17 cellular contexts compared by ENCODE assay signal in the genomic region with DNA sequence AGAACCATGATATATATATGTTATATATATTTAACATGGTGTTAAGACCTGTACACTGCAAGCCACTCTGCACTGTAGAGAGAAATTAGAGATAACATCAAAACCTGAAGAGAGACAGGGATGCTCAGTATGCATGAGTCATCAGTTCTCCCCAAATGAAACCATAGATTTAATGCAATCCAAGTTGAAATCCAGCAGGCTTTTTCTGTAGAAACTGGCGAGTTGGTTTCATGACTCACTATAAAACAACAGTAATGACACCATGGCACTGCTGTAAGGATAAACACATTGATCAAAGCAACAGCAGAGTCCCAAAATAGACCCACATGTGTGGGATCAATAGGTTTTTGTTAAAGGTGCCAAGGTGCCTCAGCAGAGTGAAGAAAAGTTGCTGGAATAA.
A peak's percentile ranks its signal among the peaks of the same experiment; 100 is the strongest.
DNase-seq lines count a peak whose midpoint lies in the region; ATAC-seq and TF ChIP-seq lines count a peak whose summit lies in the region.
"Had no signal": no experiment of that assay in that cellular context is flagged by ENCODE, and none has a peak within 500 bp of the region (broad histone marks: within the 10 kb centered on the region; RNA-seq: fewer than 3 reads in every experiment).

No MANE protein-coding gene starts in this region.

- H3K4me1 Mint-ChIP-seq in activated naive CD8-positive, alpha-beta T cell treated with anti-CD3 and anti-CD28 coated beads, Interleukin-2, amount 50 U/mL, for 24 hours, result peaks cover 9% of the 10 kb centered on the region
- H3K4me1 Mint-ChIP-seq in activated naive CD8-positive, alpha-beta T cell treated with anti-CD3 and anti-CD28 coated beads for 36 hours, result peaks cover 7% of the 10 kb centered on the region

- H3K4me1 ChIP-seq in fibroblast of lung (ENCODE audit: control insufficient read depth, extremely low read depth, insufficient read depth, low read length), result no peaks in the 10 kb centered on the region
- H3K4me1 ChIP-seq: ascending aorta had no signal

- H3K36me3 Mint-ChIP-seq in activated naive CD8-positive, alpha-beta T cell treated with anti-CD3 and anti-CD28 coated beads, Interleukin-2, amount 50 U/mL, for 24 hours (ENCODE audit: low read depth), result peaks cover 10% of the 10 kb centered on the region
- H3K36me3 Mint-ChIP-seq in activated naive CD8-positive, alpha-beta T cell treated with anti-CD3 and anti-CD28 coated beads for 36 hours, result peaks cover 17% of the 10 kb centered on the region

- no peak overlapping the region for H3K4me2 ChIP-seq in fibroblast of lung (ENCODE audit: extremely low read depth, insufficient read depth, low read length)

- no peaks in the 10 kb centered on the region for H3K27me3 ChIP-seq in fibroblast of lung (ENCODE audit: control insufficient read depth, insufficient read depth, low read length)
- H3K27me3 ChIP-seq: ascending aorta had no signal

- no peaks in the 10 kb centered on the region for H3K9me3 ChIP-seq in fibroblast of lung (ENCODE audit: control insufficient read depth, insufficient read depth, low read depth, low read length)
- H3K9me3 ChIP-seq: ascending aorta had no signal

- peak; percentile 58 for ATAC-seq in activated naive CD8-positive, alpha-beta T cell treated with anti-CD3 and anti-CD28 coated beads, Interleukin-2, amount 50 U/mL, for 24 hours
- no peak for ATAC-seq in HG02970 (IDR thresholded peaks at IDR 0.05; ENCODE audit: low FRiP score, unreplicated experiment)
- ATAC-seq: GM12878, Panc1 had no signal

- H3K4me3 Mint-ChIP-seq in activated naive CD8-positive, alpha-beta T cell treated with anti-CD3 and anti-CD28 coated beads, Interleukin-2, amount 50 U/mL, for 24 hours, result no peak overlapping the region
- H3K4me3 Mint-ChIP-seq in activated naive CD8-positive, alpha-beta T cell treated with anti-CD3 and anti-CD28 coated beads for 36 hours, result no peak overlapping the region

- no peak overlapping the region for H3K9ac ChIP-seq in fibroblast of lung (ENCODE audit: insufficient read depth, low read length)

- H4K20me1 ChIP-seq in fibroblast of lung (ENCODE audit: control insufficient read depth, extremely low read depth, insufficient read depth, low read length), result no peaks in the 10 kb centered on the region

- H3K27ac Mint-ChIP-seq in activated naive CD8-positive, alpha-beta T cell treated with anti-CD3 and anti-CD28 coated beads, Interleukin-2, amount 50 U/mL, for 24 hours, result no peak overlapping the region
- no peak overlapping the region for H3K27ac Mint-ChIP-seq in activated naive CD8-positive, alpha-beta T cell treated with anti-CD3 and anti-CD28 coated beads for 36 hours

- no peaks in the 10 kb centered on the region for H3K36me3 ChIP-seq in fibroblast of lung (ENCODE audit: control insufficient read depth, insufficient read depth, low read length)
- H3K36me3 ChIP-seq: ascending aorta had no signal

- DNase-seq in activated naive CD8-positive, alpha-beta T cell treated with anti-CD3 and anti-CD28 coated beads, Interleukin-2, amount 50 U/mL, for 24 hours, result no peak
- no peak for DNase-seq in activated naive CD8-positive, alpha-beta T cell treated with anti-CD3 and anti-CD28 coated beads for 36 hours
- peak; percentile 90 for DNase-seq in RPMI7951 (ENCODE audit: low read depth)
- peak; percentile 42 to 56 for DNase-seq in fibroblast of lung (ENCODE audit: low read depth in 2 of 2)
- no peak for DNase-seq in T-helper 1 cell
- no peak for DNase-seq in RPMI8226
- DNase-seq in NCI-H510A (lab: John Stamatoyannopoulos, UW), result no peak
- DNase-seq: activated CD4-positive, CD25-positive, alpha-beta regulatory T cell treated with anti-CD3 and anti-CD28 coated beads, Interleukin-2, amount 50 U/mL, for 72 hours; activated T-cell treated with anti-CD3 and anti-CD28 coated beads, Interleukin-2, amount 50 U/mL, for 1 hour; AML-193; kidney; occipital lobe had no signal

- H3K79me2 ChIP-seq in fibroblast of lung (ENCODE audit: control insufficient read depth, insufficient read depth, low read length), result no peaks in the 10 kb centered on the region

- H3K4me3 ChIP-seq in fibroblast of lung (replicated peaks in 1 of 4; ENCODE audit: control extremely low read depth in 1 of 4, insufficient read depth in 1 of 4, low read depth in 3 of 4, low read length in 4 of 4), result no peak overlapping the region
- H3K4me3 ChIP-seq: ascending aorta, GM12878, skin epidermis had no signal

- H2AFZ ChIP-seq in fibroblast of lung (ENCODE audit: low read length), result no peak overlapping the region

- no peak overlapping the region for H3K27ac ChIP-seq in fibroblast of lung (ENCODE audit: insufficient read depth, low read length)
- H3K27ac ChIP-seq: ascending aorta, skin epidermis had no signal

- TF ChIP-seq CTCF in fibroblast of lung (conservative IDR thresholded peaks at IDR 0.05 in 1 of 2, IDR thresholded peaks at IDR 0.05 in 1 of 2; ENCODE audit: low read depth in 1 of 2, low read length in 2 of 2), result no peak

- no peaks in the 10 kb centered on the region for H3K27me3 Mint-ChIP-seq in activated naive CD8-positive, alpha-beta T cell treated with anti-CD3 and anti-CD28 coated beads, Interleukin-2, amount 50 U/mL, for 24 hours
- no peaks in the 10 kb centered on the region for H3K27me3 Mint-ChIP-seq in activated naive CD8-positive, alpha-beta T cell treated with anti-CD3 and anti-CD28 coated beads for 36 hours

- H3K9me3 Mint-ChIP-seq in activated naive CD8-positive, alpha-beta T cell treated with anti-CD3 and anti-CD28 coated beads, Interleukin-2, amount 50 U/mL, for 24 hours, result peaks cover 3% of the 10 kb centered on the region
- peaks cover 3% of the 10 kb centered on the region for H3K9me3 Mint-ChIP-seq in activated naive CD8-positive, alpha-beta T cell treated with anti-CD3 and anti-CD28 coated beads for 36 hours

Comparison
In these comparisons a context has a peak if more than half of its experiments do, and no peak if none do; other contexts are left out.
1. DNase-seq: peak in RPMI7951 (single experiment) and fibroblast of lung (2 of 2); none in activated naive CD8-positive, alpha-beta T cell treated with anti-CD3 and anti-CD28 coated beads, Interleukin-2, amount 50 U/mL, for 24 hours (single experiment), activated naive CD8-positive, alpha-beta T cell treated with anti-CD3 and anti-CD28 coated beads for 36 hours (single experiment), T-helper 1 cell (0 of 5), RPMI8226 (single experiment) and NCI-H510A (single experiment).